Comparison of ENCODE assay signal across 25 cellular contexts in genomic region chr1:116465477-116465844, GRCh38.
"Had no signal": no experiment of that assay in that cellular context is flagged by ENCODE, and none has a peak within 500 bp of the region (broad histone marks: within the 10 kb centered on the region; RNA-seq: fewer than 3 reads in every experiment).

No MANE protein-coding gene starts in this region.

- H3K4me3 ChIP-seq: colonic mucosa, esophagus squamous epithelium, lung, mucosa of descending colon, psoas muscle, skin epidermis, spleen, testis, tibial artery, upper lobe of right lung, uterus had no signal

- H3K4me1 ChIP-seq: colonic mucosa, esophagus squamous epithelium, psoas muscle, spleen, testis, tibial artery, upper lobe of right lung, uterus had no signal

- H3K4me1 Mint-ChIP-seq: memory B cell; naive B cell; stimulated activated memory B cell treated with anti-CD40 and anti-IgM and Interleukin-4, amounts not matched to agents 10 μg/mL and 1 μg/mL and 100 μg/mL, for 72 hours had no signal

- H3K27me3 ChIP-seq: colonic mucosa, spleen, testis, tibial artery, upper lobe of right lung, uterus had no signal

- H3K4me3 Mint-ChIP-seq: dendritic cell treated with granulocyte-macrophage colony-stimulating factor and Interleukin-4, amounts not matched to agents 40 ng/mL and 50 ng/mL, for 4 days; effector memory CD8-positive, alpha-beta T cell; memory B cell; mesothelial cell of epicardium; naive B cell; natural killer cell treated with Interleukin-12 subunit alpha and Interleukin-12 subunit beta and Interleukin-15 and Interleukin-18, amount 100 ng/mL, for 72 hours; neural crest cell; stimulated activated memory B cell treated with anti-CD40 and anti-IgM and Interleukin-4, amounts not matched to agents 10 μg/mL and 1 μg/mL and 100 μg/mL, for 72 hours had no signal

- H3K27ac ChIP-seq: colonic mucosa, esophagus squamous epithelium, psoas muscle, spleen, testis, tibial artery, upper lobe of right lung, uterus had no signal

- DNase-seq: colonic mucosa; effector memory CD8-positive, alpha-beta T cell; erythroblast; esophagus squamous epithelium; foreskin melanocyte; mucosa of descending colon; naive B cell; psoas muscle; right cardiac atrium; spleen; stimulated activated CD4-positive, alpha-beta T cell treated with anti-CD3 and anti-CD28 coated beads, Interleukin-4, amount 100 ng/mL, for 4 hours; stimulated activated naive CD8-positive, alpha-beta T cell treated with anti-CD3 and anti-CD28 coated beads, Interleukin-15, Interleukin-2, amounts not matched to agents 100 U/mL and 50 U/mL, for 24 hours; substantia nigra; testis; tibial artery; upper lobe of right lung; uterus had no signal

- H3K36me3 ChIP-seq: colonic mucosa, esophagus squamous epithelium, spleen, tibial artery, upper lobe of right lung, uterus had no signal

- ATAC-seq: effector memory CD8-positive, alpha-beta T cell; mucosa of descending colon; natural killer cell treated with Interleukin-12 subunit alpha and Interleukin-12 subunit beta and Interleukin-15 and Interleukin-18, amount 100 ng/mL, for 72 hours; psoas muscle; stimulated activated memory B cell treated with anti-CD40 and anti-IgM and Interleukin-4, amounts not matched to agents 10 μg/mL and 1 μg/mL and 100 μg/mL, for 72 hours; stimulated activated naive CD8-positive, alpha-beta T cell treated with anti-CD3 and anti-CD28 coated beads, Interleukin-15, Interleukin-2, amounts not matched to agents 100 U/mL and 50 U/mL, for 24 hours; upper lobe of right lung had no signal

- H3K27ac Mint-ChIP-seq: dendritic cell treated with granulocyte-macrophage colony-stimulating factor and Interleukin-4, amounts not matched to agents 40 ng/mL and 50 ng/mL, for 4 days; effector memory CD8-positive, alpha-beta T cell; memory B cell; naive B cell; natural killer cell treated with Interleukin-12 subunit alpha and Interleukin-12 subunit beta and Interleukin-15 and Interleukin-18, amount 100 ng/mL, for 72 hours; stimulated activated memory B cell treated with anti-CD40 and anti-IgM and Interleukin-4, amounts not matched to agents 10 μg/mL and 1 μg/mL and 100 μg/mL, for 72 hours had no signal

- H3K36me3 Mint-ChIP-seq: memory B cell; mesothelial cell of epicardium; naive B cell; natural killer cell treated with Interleukin-12 subunit alpha and Interleukin-12 subunit beta and Interleukin-15 and Interleukin-18, amount 100 ng/mL, for 72 hours had no signal

- H3K9me3 ChIP-seq: colonic mucosa, esophagus squamous epithelium, mucosa of descending colon, psoas muscle, spleen, testis, tibial artery, upper lobe of right lung, uterus had no signal

- H3K9me3 Mint-ChIP-seq: dendritic cell treated with granulocyte-macrophage colony-stimulating factor and Interleukin-4, amounts not matched to agents 40 ng/mL and 50 ng/mL, for 4 days; effector memory CD8-positive, alpha-beta T cell; memory B cell; mesothelial cell of epicardium; natural killer cell treated with Interleukin-12 subunit alpha and Interleukin-12 subunit beta and Interleukin-15 and Interleukin-18, amount 100 ng/mL, for 72 hours had no signal
